1 cellular context compared by ENCODE assay signal in genomic region chr1:165871311-165872067, GRCh38.
TF ChIP-seq lines count a peak whose summit lies in the region.

No MANE protein-coding gene starts in this region.

TF ChIP-seq in HepG2, 621 proteins besides CTCF, POLR2A, EP300 and RAD21 (continued from another document and continues in another):
- TF ChIP-seq LBX2 (CRISPR knock-in tag; IDR thresholded peaks at IDR 0.05; ENCODE audit: borderline replicate concordance) (no peak), ZKSCAN8 (CRISPR knock-in tag; IDR thresholded peaks at IDR 0.05; ENCODE audit: borderline replicate concordance) (peak; percentile 65; the same call in 1 of the 2 replicates), ZNF34 (CRISPR knock-in tag; IDR thresholded peaks at IDR 0.05; ENCODE audit: borderline replicate concordance) (no peak), IKZF5 (CRISPR knock-in tag; IDR thresholded peaks at IDR 0.05) (peak; percentile 68; the same call in 1 of the 2 replicates), RERE (CRISPR knock-in tag; IDR thresholded peaks at IDR 0.05; ENCODE audit: low read depth) (no peak), ZNF574 (CRISPR knock-in tag; IDR thresholded peaks at IDR 0.05) (peak; percentile 78), NCOA2 (CRISPR knock-in tag; IDR thresholded peaks at IDR 0.05) (0 out of 2 replicates have a peak, but pooled peaks have one; percentile 31), FOXA1 (IDR thresholded peaks at IDR 0.05) (no peak), FOXA1 (CRISPR knock-in tag; IDR thresholded peaks at IDR 0.05) (0 out of 2 replicates have a peak, but pooled peaks have one; percentile 20), MTF2 (CRISPR knock-in tag; IDR thresholded peaks at IDR 0.05; ENCODE audit: borderline replicate concordance) (no peak), FOSL1 (CRISPR knock-in tag; IDR thresholded peaks at IDR 0.05; ENCODE audit: borderline replicate concordance) (no peak), CENPX (CRISPR knock-in tag; IDR thresholded peaks at IDR 0.05) (no peak), MLX (CRISPR knock-in tag; IDR thresholded peaks at IDR 0.05) (0 out of 2 replicates have a peak, but pooled peaks have one; percentile 33), TOE1 (CRISPR knock-in tag; IDR thresholded peaks at IDR 0.05) (no peak), ZNF232 (CRISPR knock-in tag; IDR thresholded peaks at IDR 0.05; ENCODE audit: borderline replicate concordance) (no peak), MATR3 (CRISPR knock-in tag; IDR thresholded peaks at IDR 0.05) (no peak), ZBTB38 (CRISPR knock-in tag; IDR thresholded peaks at IDR 0.05) (no peak), ATF7 (IDR thresholded peaks at IDR 0.05) (no peak), ATF7 (CRISPR knock-in tag; IDR thresholded peaks at IDR 0.05) (no peak), GABPB1 (CRISPR knock-in tag; IDR thresholded peaks at IDR 0.05) (peak; percentile 43; the same call in 1 of the 2 replicates), ZNF777 (CRISPR knock-in tag; IDR thresholded peaks at IDR 0.05) (no peak), WIZ (CRISPR knock-in tag; IDR thresholded peaks at IDR 0.05) (no peak), TFAP4 (IDR thresholded peaks at IDR 0.05; ENCODE audit: borderline replicate concordance, low read depth) (peak; percentile 64; the same call in 1 of the 2 replicates), RFXAP (CRISPR knock-in tag; IDR thresholded peaks at IDR 0.05; ENCODE audit: borderline replicate concordance) (no peak), TCF7 (IDR thresholded peaks at IDR 0.05; ENCODE audit: low read depth) (peak; percentile 89), KMT2A (CRISPR knock-in tag; IDR thresholded peaks at IDR 0.05) (peak; percentile 49; the same call in 1 of the 2 replicates), ZNF761 (CRISPR knock-in tag; conservative IDR thresholded peaks at IDR 0.05) (no peak), KLF13 (CRISPR knock-in tag; IDR thresholded peaks at IDR 0.05) (no peak), LCORL (IDR thresholded peaks at IDR 0.05) (no peak), LCORL (CRISPR knock-in tag; IDR thresholded peaks at IDR 0.05) (peak; percentile 43), ZNF670 (CRISPR knock-in tag; IDR thresholded peaks at IDR 0.05; ENCODE audit: borderline replicate concordance) (no peak), CEBPB (IDR thresholded peaks at IDR 0.05; ENCODE audit: borderline replicate concordance, low read depth, low read length) (no peak; the same call in 1 of the 2 replicates)
- TF ChIP-seq, protein P1, sequence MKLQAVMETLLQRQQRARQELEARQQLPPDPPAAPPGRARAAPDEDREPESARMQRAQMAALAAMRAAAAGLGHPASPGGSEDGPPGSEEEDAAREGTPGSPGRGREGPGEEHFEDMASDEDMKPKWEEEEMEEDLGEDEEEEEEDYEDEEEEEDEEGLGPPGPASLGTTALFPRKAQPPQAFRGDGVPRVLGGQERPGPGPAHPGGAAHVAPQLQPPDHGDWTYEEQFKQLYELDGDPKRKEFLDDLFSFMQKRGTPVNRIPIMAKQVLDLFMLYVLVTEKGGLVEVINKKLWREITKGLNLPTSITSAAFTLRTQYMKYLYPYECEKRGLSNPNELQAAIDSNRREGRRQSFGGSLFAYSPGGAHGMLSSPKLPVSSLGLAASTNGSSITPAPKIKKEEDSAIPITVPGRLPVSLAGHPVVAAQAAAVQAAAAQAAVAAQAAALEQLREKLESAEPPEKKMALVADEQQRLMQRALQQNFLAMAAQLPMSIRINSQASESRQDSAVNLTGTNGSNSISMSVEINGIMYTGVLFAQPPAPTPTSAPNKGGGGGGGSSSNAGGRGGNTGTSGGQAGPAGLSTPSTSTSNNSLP (IDR thresholded peaks at IDR 0.05; ENCODE audit: low read depth, low read length), result peak; percentile 28; the same call in 1 of the 2 replicates
- TF ChIP-seq, protein P2, sequence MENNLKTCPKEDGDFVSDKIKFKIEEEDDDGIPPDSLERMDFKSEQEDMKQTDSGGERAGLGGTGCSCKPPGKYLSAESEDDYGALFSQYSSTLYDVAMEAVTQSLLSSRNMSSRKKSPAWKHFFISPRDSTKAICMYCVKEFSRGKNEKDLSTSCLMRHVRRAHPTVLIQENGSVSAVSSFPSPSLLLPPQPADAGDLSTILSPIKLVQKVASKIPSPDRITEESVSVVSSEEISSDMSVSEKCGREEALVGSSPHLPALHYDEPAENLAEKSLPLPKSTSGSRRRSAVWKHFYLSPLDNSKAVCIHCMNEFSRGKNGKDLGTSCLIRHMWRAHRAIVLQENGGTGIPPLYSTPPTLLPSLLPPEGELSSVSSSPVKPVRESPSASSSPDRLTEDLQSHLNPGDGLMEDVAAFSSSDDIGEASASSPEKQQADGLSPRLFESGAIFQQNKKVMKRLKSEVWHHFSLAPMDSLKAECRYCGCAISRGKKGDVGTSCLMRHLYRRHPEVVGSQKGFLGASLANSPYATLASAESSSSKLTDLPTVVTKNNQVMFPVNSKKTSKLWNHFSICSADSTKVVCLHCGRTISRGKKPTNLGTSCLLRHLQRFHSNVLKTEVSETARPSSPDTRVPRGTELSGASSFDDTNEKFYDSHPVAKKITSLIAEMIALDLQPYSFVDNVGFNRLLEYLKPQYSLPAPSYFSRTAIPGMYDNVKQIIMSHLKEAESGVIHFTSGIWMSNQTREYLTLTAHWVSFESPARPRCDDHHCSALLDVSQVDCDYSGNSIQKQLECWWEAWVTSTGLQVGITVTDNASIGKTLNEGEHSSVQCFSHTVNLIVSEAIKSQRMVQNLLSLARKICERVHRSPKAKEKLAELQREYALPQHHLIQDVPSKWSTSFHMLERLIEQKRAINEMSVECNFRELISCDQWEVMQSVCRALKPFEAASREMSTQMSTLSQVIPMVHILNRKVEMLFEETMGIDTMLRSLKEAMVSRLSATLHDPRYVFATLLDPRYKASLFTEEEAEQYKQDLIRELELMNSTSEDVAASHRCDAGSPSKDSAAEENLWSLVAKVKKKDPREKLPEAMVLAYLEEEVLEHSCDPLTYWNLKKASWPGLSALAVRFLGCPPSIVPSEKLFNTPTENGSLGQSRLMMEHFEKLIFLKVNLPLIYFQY (CRISPR knock-in tag; IDR thresholded peaks at IDR 0.05; ENCODE audit: borderline replicate concordance), result 0 out of 2 replicates have a peak, but pooled peaks have one; percentile 59
- TF ChIP-seq, protein P3, sequence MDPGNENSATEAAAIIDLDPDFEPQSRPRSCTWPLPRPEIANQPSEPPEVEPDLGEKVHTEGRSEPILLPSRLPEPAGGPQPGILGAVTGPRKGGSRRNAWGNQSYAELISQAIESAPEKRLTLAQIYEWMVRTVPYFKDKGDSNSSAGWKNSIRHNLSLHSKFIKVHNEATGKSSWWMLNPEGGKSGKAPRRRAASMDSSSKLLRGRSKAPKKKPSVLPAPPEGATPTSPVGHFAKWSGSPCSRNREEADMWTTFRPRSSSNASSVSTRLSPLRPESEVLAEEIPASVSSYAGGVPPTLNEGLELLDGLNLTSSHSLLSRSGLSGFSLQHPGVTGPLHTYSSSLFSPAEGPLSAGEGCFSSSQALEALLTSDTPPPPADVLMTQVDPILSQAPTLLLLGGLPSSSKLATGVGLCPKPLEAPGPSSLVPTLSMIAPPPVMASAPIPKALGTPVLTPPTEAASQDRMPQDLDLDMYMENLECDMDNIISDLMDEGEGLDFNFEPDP (CRISPR knock-in tag; conservative IDR thresholded peaks at IDR 0.05), result no peak
- TF ChIP-seq, protein P4, sequence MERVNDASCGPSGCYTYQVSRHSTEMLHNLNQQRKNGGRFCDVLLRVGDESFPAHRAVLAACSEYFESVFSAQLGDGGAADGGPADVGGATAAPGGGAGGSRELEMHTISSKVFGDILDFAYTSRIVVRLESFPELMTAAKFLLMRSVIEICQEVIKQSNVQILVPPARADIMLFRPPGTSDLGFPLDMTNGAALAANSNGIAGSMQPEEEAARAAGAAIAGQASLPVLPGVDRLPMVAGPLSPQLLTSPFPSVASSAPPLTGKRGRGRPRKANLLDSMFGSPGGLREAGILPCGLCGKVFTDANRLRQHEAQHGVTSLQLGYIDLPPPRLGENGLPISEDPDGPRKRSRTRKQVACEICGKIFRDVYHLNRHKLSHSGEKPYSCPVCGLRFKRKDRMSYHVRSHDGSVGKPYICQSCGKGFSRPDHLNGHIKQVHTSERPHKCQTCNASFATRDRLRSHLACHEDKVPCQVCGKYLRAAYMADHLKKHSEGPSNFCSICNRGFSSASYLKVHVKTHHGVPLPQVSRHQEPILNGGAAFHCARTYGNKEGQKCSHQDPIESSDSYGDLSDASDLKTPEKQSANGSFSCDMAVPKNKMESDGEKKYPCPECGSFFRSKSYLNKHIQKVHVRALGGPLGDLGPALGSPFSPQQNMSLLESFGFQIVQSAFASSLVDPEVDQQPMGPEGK (CRISPR knock-in tag; IDR thresholded peaks at IDR 0.05), result no peak
- TF ChIP-seq, protein P5, sequence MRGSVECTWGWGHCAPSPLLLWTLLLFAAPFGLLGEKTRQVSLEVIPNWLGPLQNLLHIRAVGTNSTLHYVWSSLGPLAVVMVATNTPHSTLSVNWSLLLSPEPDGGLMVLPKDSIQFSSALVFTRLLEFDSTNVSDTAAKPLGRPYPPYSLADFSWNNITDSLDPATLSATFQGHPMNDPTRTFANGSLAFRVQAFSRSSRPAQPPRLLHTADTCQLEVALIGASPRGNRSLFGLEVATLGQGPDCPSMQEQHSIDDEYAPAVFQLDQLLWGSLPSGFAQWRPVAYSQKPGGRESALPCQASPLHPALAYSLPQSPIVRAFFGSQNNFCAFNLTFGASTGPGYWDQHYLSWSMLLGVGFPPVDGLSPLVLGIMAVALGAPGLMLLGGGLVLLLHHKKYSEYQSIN (CRISPR knock-in tag; IDR thresholded peaks at IDR 0.05; ENCODE audit: borderline replicate concordance), result no peak
